Comparison of ENCODE assay signal across 9 cellular contexts in the genomic region with DNA sequence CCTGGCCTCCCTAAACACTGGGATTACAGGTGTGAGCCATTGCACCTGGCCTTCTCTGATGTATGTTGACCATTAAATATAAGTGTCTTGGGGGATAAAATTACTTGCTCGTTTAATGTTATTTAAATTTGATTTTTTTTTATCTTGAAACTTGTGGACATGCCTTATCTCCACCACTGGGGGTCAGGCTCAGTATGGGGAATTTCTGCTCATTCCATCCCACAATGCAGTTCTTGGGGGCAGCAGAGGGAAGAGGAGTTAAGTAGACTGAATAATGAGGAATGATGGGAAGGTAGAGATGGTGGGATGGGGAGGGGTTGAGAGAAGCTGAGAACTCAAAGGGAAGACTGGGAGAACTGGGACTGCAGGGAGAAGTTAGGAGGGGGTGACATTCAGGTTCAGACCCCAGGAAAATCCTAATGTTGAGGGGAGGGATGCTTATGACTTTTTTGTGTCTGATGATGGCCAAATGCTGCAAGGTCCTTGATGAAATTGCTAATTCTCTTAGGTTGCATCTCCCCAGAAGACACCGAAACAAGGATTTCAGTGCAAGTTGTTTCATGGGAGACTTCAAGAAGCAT.
DNase-seq lines count a peak whose midpoint lies in the region; ATAC-seq, FAIRE-seq and TF ChIP-seq lines count a peak whose summit lies in the region.
"Had no signal": no experiment of that assay in that cellular context is flagged by ENCODE, and none has a peak within 500 bp of the region (broad histone marks: within the 10 kb centered on the region; RNA-seq: fewer than 3 reads in every experiment).

No MANE protein-coding gene starts in this region.

- no peaks in the 10 kb centered on the region for H3K36me3 ChIP-seq in OCI-LY1 (ENCODE audit: insufficient read depth, low read length)
- no peaks in the 10 kb centered on the region for H3K36me3 ChIP-seq in esophagus muscularis mucosa

- TF ChIP-seq EP300 in esophagus muscularis mucosa (IDR thresholded peaks at IDR 0.05): no peak

- ATAC-seq in Right ventricle myocardium inferior: peak; percentile 67
- ATAC-seq in T-helper 17 cell: no peak

- 54% methylated on average over 2 of the region's 2 CpGs for WGBS in esophagus muscularis mucosa

- H3K4me1 ChIP-seq in OCI-LY1 (ENCODE audit: insufficient read depth, low read length, severe bottlenecking) (no peaks in the 10 kb centered on the region), esophagus muscularis mucosa (no peaks in the 10 kb centered on the region)

- TF ChIP-seq CTCF in OCI-LY1 (IDR thresholded peaks at IDR 0.05; ENCODE audit: low read length) (peak; percentile 59; the same call in 1 of the 2 replicates), esophagus muscularis mucosa (IDR thresholded peaks at IDR 0.05) (peak; percentile 27 to 39 (median 32))

- H3K4me3 ChIP-seq in OCI-LY1 (ENCODE audit: low read depth, low read length, poor library complexity, severe bottlenecking) (no peak overlapping the region), esophagus muscularis mucosa (no peak overlapping the region)

- no peaks in the 10 kb centered on the region for H3K9me2 ChIP-seq in OCI-LY1 (ENCODE audit: low read depth, low read length)

- H4K20me1 ChIP-seq in OCI-LY1 (ENCODE audit: insufficient read depth, low read length): no peaks in the 10 kb centered on the region

- H3K9me3 ChIP-seq in OCI-LY1 (ENCODE audit: low read length) (no peaks in the 10 kb centered on the region), esophagus muscularis mucosa (peaks cover 0 to 26% (median 12%) of the 10 kb centered on the region in 4 donors), T-helper 17 cell (ENCODE audit: control insufficient read depth, low read length, poor library complexity, severe bottlenecking) (no peaks in the 10 kb centered on the region)

- no peak overlapping the region for H3K27ac Mint-ChIP-seq in T-helper 17 cell

- H3K27me3 ChIP-seq in OCI-LY1 (ENCODE audit: insufficient read depth, low read length): no peaks in the 10 kb centered on the region; the same call in 1 of the 2 replicates
- H3K27me3 ChIP-seq in esophagus muscularis mucosa: no peaks in the 10 kb centered on the region

- no peak overlapping the region for H3K9ac ChIP-seq in OCI-LY1 (ENCODE audit: low read length)

- no peaks in the 10 kb centered on the region for H3K4me1 Mint-ChIP-seq in T-helper 17 cell

- no peak overlapping the region for H3K4me2 ChIP-seq in OCI-LY1 (ENCODE audit: low read length)

- H3K27ac ChIP-seq in OCI-LY1 (ENCODE audit: low read depth, low read length, poor library complexity, severe bottlenecking) (no peak overlapping the region), esophagus muscularis mucosa (replicated peaks in 1 of 4) (no peak overlapping the region)

- no peak for TF ChIP-seq POLR2A in esophagus muscularis mucosa (IDR thresholded peaks at IDR 0.05; ENCODE audit: low read depth)

- no peaks in the 10 kb centered on the region for H3F3A ChIP-seq in OCI-LY1 (ENCODE audit: insufficient read depth, low read length)

- H2AFZ ChIP-seq in OCI-LY1 (ENCODE audit: low read length): no peak overlapping the region

- intact Hi-C loops in Right ventricle myocardium inferior (cut with DNase I): loop anchor here (2.0 to 10.0 kb wide), 3 partner anchors 252 to 648 kb away; a partner anchor contains a TSS
- intact Hi-C loops in cardiac septum (cut with DNase I): no loop called here
- intact Hi-C loops in esophagus muscularis mucosa (cut with DNase I): no loop called here
- intact Hi-C loops in posterior cingulate gyrus (cut with DNase I): loop anchor here (5.0 to 10.0 kb wide), 2 partner anchors 210 to 647 kb away; no protein-coding TSS in a partner anchor

- no peak for FAIRE-seq in GM19239 (lab: Jason Lieb, UNC)
- FAIRE-seq: colon had no signal

- DNase-seq in Right ventricle myocardium inferior (ENCODE audit: missing footprints): no peak
- DNase-seq in cardiac septum (ENCODE audit: low spot score): no peak
- peak; percentile 66 for DNase-seq in esophagus muscularis mucosa (ENCODE audit: extremely low spot score)
- DNase-seq in renal cortical epithelial cell (ENCODE audit: low read depth): peak; percentile 25
- DNase-seq in T-helper 17 cell: no peak
- no peak for DNase-seq in posterior cingulate gyrus
- DNase-seq in GM19239 (ENCODE audit: insufficient read length, low spot score): no peak

- H3K27me3 Mint-ChIP-seq in T-helper 17 cell: peaks cover 23% of the 10 kb centered on the region

- peaks cover 3% of the 10 kb centered on the region for H3K36me3 Mint-ChIP-seq in T-helper 17 cell (ENCODE audit: low read depth)

- H3K4me3 Mint-ChIP-seq in T-helper 17 cell: no peak overlapping the region

- no peaks in the 10 kb centered on the region for H3K79me2 ChIP-seq in OCI-LY1 (ENCODE audit: insufficient read depth, low read length)

Comparison
In these comparisons a context has a peak if more than half of its experiments do, and no peak if none do; other contexts are left out.
1. intact Hi-C loops: an anchor here in Right ventricle myocardium inferior (2.0 to 10.0 kb wide) and posterior cingulate gyrus (5.0 to 10.0 kb wide); none called in cardiac septum and esophagus muscularis mucosa.
2. DNase-seq: peak in esophagus muscularis mucosa (single experiment) and renal cortical epithelial cell (single experiment); none in Right ventricle myocardium inferior (single experiment), cardiac septum (single experiment), T-helper 17 cell (0 of 3), posterior cingulate gyrus (0 of 10) and GM19239 (single experiment).